8 cellular contexts compared by ENCODE assay signal in the genomic region with DNA sequence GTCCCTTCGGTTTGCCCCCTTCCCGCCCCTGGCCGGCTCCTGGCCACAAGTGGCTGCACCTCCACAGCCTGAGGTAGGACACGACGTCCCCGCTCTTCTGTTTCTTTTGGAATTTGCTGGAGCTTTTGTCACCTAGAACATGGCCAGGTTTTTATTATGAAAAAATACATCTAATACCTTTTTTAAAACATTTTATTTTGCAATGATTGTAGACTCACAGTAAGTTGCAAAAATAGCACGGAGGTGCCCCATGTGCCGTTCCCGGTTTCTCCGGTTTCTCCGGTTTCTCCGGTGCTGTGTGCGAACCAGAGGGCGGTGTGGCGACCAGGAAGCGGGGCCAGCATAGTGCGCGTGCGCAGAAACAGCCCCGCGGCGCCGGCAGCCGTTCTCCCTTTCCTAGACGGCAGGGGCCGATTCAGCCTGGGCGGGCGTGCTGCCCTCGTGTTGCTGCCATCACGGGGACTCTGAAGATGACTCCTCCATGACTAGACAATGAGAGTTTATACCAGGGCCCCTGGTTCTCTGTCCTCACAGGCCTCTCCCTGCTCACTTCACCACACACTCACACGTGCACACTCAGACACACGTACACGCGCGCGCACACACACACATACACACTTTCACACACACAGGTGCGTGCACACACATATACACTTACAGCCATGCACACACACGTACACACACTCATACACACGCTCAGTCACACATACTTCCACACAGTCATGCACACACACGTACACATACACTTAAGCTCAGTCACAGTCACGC.
DNase-seq lines count a peak whose midpoint lies in the region; ATAC-seq and TF ChIP-seq lines count a peak whose summit lies in the region.

No MANE protein-coding gene starts in this region.

- peak; percentile 58 for DNase-seq in DMS153 (lab: John Stamatoyannopoulos, UW)
- peak; percentile 63 for DNase-seq in HCT116 (ENCODE audit: low read depth, low spot score)
- peak; percentile 28 for DNase-seq in NCI-H2227 treated with DMSO at 0.1 percent for 48 hours (lab: John Stamatoyannopoulos, UW)
- DNase-seq in activated CD4-positive, CD25-positive, alpha-beta regulatory T cell treated with anti-CD3 and anti-CD28 coated beads, Interleukin-2, amount 50 U/mL, for 16 hours (ENCODE audit: low read depth, low spot score): peak; percentile 55
- DNase-seq in central memory CD4-positive, alpha-beta T cell: peak; percentile 81
- DNase-seq in left colon: peak; percentile 89 to 95
- peak; percentile 87 for DNase-seq in stimulated activated CD4-positive, alpha-beta T cell treated with anti-CD3 and anti-CD28 coated beads, Interleukin-2, amount 100 ng/mL, for 24 hours
- DNase-seq in hepatocyte (ENCODE audit: low spot score): no peak

- TF ChIP-seq CTCF in HCT116 (IDR thresholded peaks at IDR 0.05 in 2 of 3, conservative IDR thresholded peaks at IDR 0.05 in 1 of 3; ENCODE audit: borderline replicate concordance in 1 of 3, insufficient read depth in 1 of 3, low read depth in 2 of 3, low read length in 2 of 3) (no peak), hepatocyte (IDR thresholded peaks at IDR 0.05; ENCODE audit: poor library complexity) (no peak)

- H3K79me2 ChIP-seq in HCT116 (ENCODE audit: insufficient read depth, low read length): no peaks in the 10 kb centered on the region
- no peaks in the 10 kb centered on the region for H3K79me2 ChIP-seq in hepatocyte

- H3K4me3 ChIP-seq in HCT116 (replicated peaks in 1 of 2; ENCODE audit: low read depth in 1 of 2, low read length in 2 of 2) (peak overlapping the region; percentile 26 to 56), hepatocyte (no peak overlapping the region)

- H3K9me2 ChIP-seq in HCT116 (ENCODE audit: insufficient read depth) (no peaks in the 10 kb centered on the region; the same call in 1 of the 2 replicates), hepatocyte (replicated peaks; ENCODE audit: insufficient read depth) (no peaks in the 10 kb centered on the region)

- no peaks in the 10 kb centered on the region for H4K20me1 ChIP-seq in HCT116 (ENCODE audit: insufficient read depth)
- no peaks in the 10 kb centered on the region for H4K20me1 ChIP-seq in hepatocyte (ENCODE audit: insufficient read depth, poor library complexity, severe bottlenecking)

- H3K4me2 ChIP-seq in HCT116 (ENCODE audit: low read length): peak overlapping the region; percentile 89
- no peak overlapping the region for H3K4me2 ChIP-seq in hepatocyte

- no TSS peak for BruUV-seq in HCT116 (replicated peaks; lab: Mats Ljungman, UMichigan)

- no peaks in the 10 kb centered on the region for H3K36me3 ChIP-seq in HCT116 (ENCODE audit: control insufficient read depth in 1 of 2, insufficient read depth in 2 of 2, low read length in 2 of 2)
- H3K36me3 ChIP-seq in hepatocyte (replicated peaks; ENCODE audit: insufficient read depth, low read depth): no peaks in the 10 kb centered on the region

- POLR2A ChIA-PET in HCT116 (lab: Charles Lee): no interaction called here

- H2AFZ ChIP-seq in HCT116 (ENCODE audit: low read depth, low read length, poor library complexity, severe bottlenecking) (peak overlapping the region; percentile 95), hepatocyte (no peak overlapping the region)

- CTCF ChIA-PET in HCT116 (lab: Charles Lee): no interaction called here

- RAD21 ChIA-PET in HCT116 (lab: Charles Lee; ENCODE audit: low non-redundant PET in 1 of 2, low total read pairs in 2 of 2, uncharacterized antibody in 2 of 2, unreplicated experiment in 2 of 2): no interaction called here

- TF ChIP-seq RAD21 in HCT116 (IDR thresholded peaks at IDR 0.05; ENCODE audit: low read depth): no peak

- peak; percentile 93 for ATAC-seq in HCT116
- peak; percentile 89 for ATAC-seq in left colon

- WGBS in hepatocyte (ENCODE audit: low lambda C conversion rate, missing lambda C conversion rate): 95% methylated on average over 40 of the region's 41 CpGs

- H3K27me3 ChIP-seq in HCT116 (ENCODE audit: insufficient read depth, low read length) (no peaks in the 10 kb centered on the region), hepatocyte (no peaks in the 10 kb centered on the region)

- H3K4me1 ChIP-seq in HCT116 (ENCODE audit: control insufficient read depth in 1 of 2, insufficient read depth in 2 of 2, low read length in 2 of 2) (peaks cover 15 to 40% of the 10 kb centered on the region in 2 experiments), hepatocyte (ENCODE audit: insufficient read depth) (no peaks in the 10 kb centered on the region)

- H3K27ac ChIP-seq in HCT116 (ENCODE audit: low read depth, low read length): peak overlapping the region; percentile 25; the same call in 1 of the 2 replicates
- H3K27ac ChIP-seq in hepatocyte: no peak overlapping the region

- intact Hi-C loops in HCT116 (cut with micrococcal nuclease): no loop called here
- intact Hi-C loops in left colon (cut with DNase I, micrococcal nuclease): no loop called here

- TF ChIP-seq POLR2A in HCT116 (IDR thresholded peaks at IDR 0.05; ENCODE audit: borderline replicate concordance, extremely low read depth, insufficient read depth, insufficient read length): no peak

- H3K9me3 ChIP-seq in HCT116 (ENCODE audit: control insufficient read depth in 1 of 2, insufficient read depth in 1 of 2, low read depth in 1 of 2, low read length in 2 of 2): no peaks in the 10 kb centered on the region
- H3K9me3 ChIP-seq in hepatocyte (ENCODE audit: low read depth): no peaks in the 10 kb centered on the region

- peak overlapping the region; percentile 53 for H3K9ac ChIP-seq in HCT116 (ENCODE audit: low read length)

TF ChIP-seq in HCT116, 20 proteins besides CTCF, POLR2A, EP300 and RAD21 (continues in another document):
- TF ChIP-seq EZH2 (IDR thresholded peaks at IDR 0.05): no peak
- no peak; the same call in 1 of the 2 replicates for TF ChIP-seq ELF1 (IDR thresholded peaks at IDR 0.05; ENCODE audit: borderline replicate concordance, low read depth)
- TF ChIP-seq ZNF274 (IDR thresholded peaks at IDR 0.05; ENCODE audit: low read depth, low read length): no peak
- no peak for TF ChIP-seq CEBPB (IDR thresholded peaks at IDR 0.05; ENCODE audit: low read depth)
- no peak for TF ChIP-seq EZH2phosphoT487 (IDR thresholded peaks at IDR 0.05; ENCODE audit: borderline replicate concordance)
- TF ChIP-seq SRF (IDR thresholded peaks at IDR 0.05; ENCODE audit: low read depth): no peak
- peak; percentile 69 for TF ChIP-seq SP1 (IDR thresholded peaks at IDR 0.05; ENCODE audit: low read depth)
- TF ChIP-seq TCF7L2 (IDR thresholded peaks at IDR 0.05; ENCODE audit: borderline replicate concordance, extremely low read depth, insufficient read depth, insufficient read length): no peak
- no peak for TF ChIP-seq YY1 (IDR thresholded peaks at IDR 0.05; ENCODE audit: extremely low read depth, insufficient replicate concordance, low read depth, low read length)
- TF ChIP-seq ZBTB33 (IDR thresholded peaks at IDR 0.05; ENCODE audit: extremely low read depth, insufficient replicate concordance, low read length): peak; percentile 43
- TF ChIP-seq REST (IDR thresholded peaks at IDR 0.05; ENCODE audit: low read depth): no peak
- no peak for TF ChIP-seq ZFX (IDR thresholded peaks at IDR 0.05)
- TF ChIP-seq EGR1 (IDR thresholded peaks at IDR 0.05; ENCODE audit: low read depth): no peak
- peak; percentile 92 for TF ChIP-seq MAX (IDR thresholded peaks at IDR 0.05)
- no peak for TF ChIP-seq SIN3A (IDR thresholded peaks at IDR 0.05; ENCODE audit: low read depth)
- TF ChIP-seq POLR2AphosphoS5 (IDR thresholded peaks at IDR 0.05; ENCODE audit: low read depth, low read length): peak; percentile 82
- no peak for TF ChIP-seq JUND (IDR thresholded peaks at IDR 0.05)
- no peak for TF ChIP-seq FOSL1 (IDR thresholded peaks at IDR 0.05; ENCODE audit: low read depth)
